1 cellular context compared by ENCODE assay signal in genomic region chr11:74331000-74331399, GRCh38. TPM values are rescaled to one million over a fixed set of nuclear protein-coding genes. Genes with fewer than 3 reads are reported as not detected.
"Had no signal": no experiment of that assay in that cellular context is flagged by ENCODE, and none has a peak within 500 bp of the region (broad histone marks: within the 10 kb centered on the region; RNA-seq: fewer than 3 reads in every experiment).

No MANE protein-coding gene starts in this region.

RNA-seq across cellular contexts. Expression of gene P4HA3, which starts 19.6 kb away (rescaled TPM):
- total RNA-seq: HT-29 had no signal
